ENCODE assay signal across 12 cellular contexts in genomic region chr1:1310476-1311053, GRCh38. TPM values are rescaled to one million over a fixed set of nuclear protein-coding genes. Genes with fewer than 3 reads are reported as not detected.
DNase-seq lines count a peak whose midpoint lies in the region; ATAC-seq lines count a peak whose summit lies in the region.
"Had no signal": no experiment of that assay in that cellular context is flagged by ENCODE, and none has a peak within 500 bp of the region (broad histone marks: within the 10 kb centered on the region; RNA-seq: fewer than 3 reads in every experiment).

No MANE protein-coding gene starts in this region.

- peaks cover 8% of the 10 kb centered on the region for H3K36me3 Mint-ChIP-seq in stimulated activated naive CD8-positive, alpha-beta T cell treated with anti-CD3 and anti-CD28 coated beads, Interleukin-15, Interleukin-2, amounts not matched to agents 100 ng/mL and 50 ng/mL, for 24 hours (ENCODE audit: low read depth)
- peaks cover 21% of the 10 kb centered on the region for H3K36me3 Mint-ChIP-seq in activated CD8-positive, alpha-beta T cell treated with anti-CD3 and anti-CD28 coated beads, Interleukin-2, amount 10 ng/mL, durations not matched to agents 7 days and 5 days (ENCODE audit: low read depth)
- no peaks in the 10 kb centered on the region for H3K36me3 Mint-ChIP-seq in immature natural killer cell

- no peak for ATAC-seq in stimulated activated naive CD8-positive, alpha-beta T cell treated with anti-CD3 and anti-CD28 coated beads, Interleukin-15, Interleukin-2, amounts not matched to agents 100 U/mL and 50 U/mL, for 24 hours
- ATAC-seq in activated CD8-positive, alpha-beta T cell treated with anti-CD3 and anti-CD28 coated beads, Interleukin-2, amount 10 ng/mL, durations not matched to agents 7 days and 5 days, result no peak
- ATAC-seq in HG03521 (IDR thresholded peaks at IDR 0.05; ENCODE audit: unreplicated experiment) (no peak), sciatic nerve (no peak), HG02798 (IDR thresholded peaks at IDR 0.05; ENCODE audit: poor library complexity, unreplicated experiment) (no peak)
- ATAC-seq: left lobe of liver had no signal

- intact Hi-C loops in sciatic nerve (cut with DNase I), result no loop called here

- CTCF ChIA-PET in activated CD8-positive, alpha-beta T cell treated with anti-CD3 and anti-CD28 coated beads, Interleukin-2, amount 10 ng/mL, durations not matched to agents 7 days and 5 days (lab: Charles Lee), result no interaction called here

- no peak for DNase-seq in stimulated activated naive CD8-positive, alpha-beta T cell treated with anti-CD3 and anti-CD28 coated beads, Interleukin-15, Interleukin-2, amounts not matched to agents 100 U/mL and 50 U/mL, for 24 hours
- DNase-seq in activated CD8-positive, alpha-beta T cell treated with anti-CD3 and anti-CD28 coated beads, Interleukin-2, amount 10 ng/mL, durations not matched to agents 7 days and 5 days, result no peak
- no peak for DNase-seq in immature natural killer cell
- no peak for DNase-seq in NCI-H2107 treated with DMSO at 0.1 percent for 48 hours (lab: John Stamatoyannopoulos, UW; ENCODE audit: unreplicated experiment)
- DNase-seq in sciatic nerve (ENCODE audit: low spot score), result no peak
- DNase-seq: amygdala, NCI-H2081 treated with DMSO at 0.1 percent for 48 hours, SW 1271 had no signal

- H3K4me3 Mint-ChIP-seq in stimulated activated naive CD8-positive, alpha-beta T cell treated with anti-CD3 and anti-CD28 coated beads, Interleukin-15, Interleukin-2, amounts not matched to agents 100 ng/mL and 50 ng/mL, for 24 hours, result peak overlapping the region; percentile 14
- H3K4me3 Mint-ChIP-seq in activated CD8-positive, alpha-beta T cell treated with anti-CD3 and anti-CD28 coated beads, Interleukin-2, amount 10 ng/mL, durations not matched to agents 7 days and 5 days, result peak overlapping the region; percentile 77
- H3K4me3 Mint-ChIP-seq in immature natural killer cell, result peak overlapping the region in 4 of 5 donors; percentile 5 to 65 (median 40)

- no peaks in the 10 kb centered on the region for H3K9me3 Mint-ChIP-seq in stimulated activated naive CD8-positive, alpha-beta T cell treated with anti-CD3 and anti-CD28 coated beads, Interleukin-15, Interleukin-2, amounts not matched to agents 100 ng/mL and 50 ng/mL, for 24 hours
- no peaks in the 10 kb centered on the region for H3K9me3 Mint-ChIP-seq in activated CD8-positive, alpha-beta T cell treated with anti-CD3 and anti-CD28 coated beads, Interleukin-2, amount 10 ng/mL, durations not matched to agents 7 days and 5 days (ENCODE audit: insufficient read depth)
- no peaks in the 10 kb centered on the region for H3K9me3 Mint-ChIP-seq in immature natural killer cell

- H3K27me3 Mint-ChIP-seq in stimulated activated naive CD8-positive, alpha-beta T cell treated with anti-CD3 and anti-CD28 coated beads, Interleukin-15, Interleukin-2, amounts not matched to agents 100 ng/mL and 50 ng/mL, for 24 hours, result no peaks in the 10 kb centered on the region
- H3K27me3 Mint-ChIP-seq in activated CD8-positive, alpha-beta T cell treated with anti-CD3 and anti-CD28 coated beads, Interleukin-2, amount 10 ng/mL, durations not matched to agents 7 days and 5 days (ENCODE audit: low read depth), result no peaks in the 10 kb centered on the region
- peaks cover 5 to 11% (median 10%) of the 10 kb centered on the region in 3 donors for H3K27me3 Mint-ChIP-seq in immature natural killer cell (ENCODE audit: low read depth in 3 of 3)

- H3K27ac Mint-ChIP-seq in stimulated activated naive CD8-positive, alpha-beta T cell treated with anti-CD3 and anti-CD28 coated beads, Interleukin-15, Interleukin-2, amounts not matched to agents 100 ng/mL and 50 ng/mL, for 24 hours, result no peak overlapping the region
- peak overlapping the region; percentile 63 for H3K27ac Mint-ChIP-seq in activated CD8-positive, alpha-beta T cell treated with anti-CD3 and anti-CD28 coated beads, Interleukin-2, amount 10 ng/mL, durations not matched to agents 7 days and 5 days
- H3K27ac Mint-ChIP-seq in immature natural killer cell, result peak overlapping the region in 1 of 6 donors; percentile 64

- POLR2A ChIA-PET in activated CD8-positive, alpha-beta T cell treated with anti-CD3 and anti-CD28 coated beads, Interleukin-2, amount 10 ng/mL, durations not matched to agents 7 days and 5 days (lab: Charles Lee), result no interaction called here

- peaks cover 16% of the 10 kb centered on the region for H3K4me1 Mint-ChIP-seq in stimulated activated naive CD8-positive, alpha-beta T cell treated with anti-CD3 and anti-CD28 coated beads, Interleukin-15, Interleukin-2, amounts not matched to agents 100 ng/mL and 50 ng/mL, for 24 hours (ENCODE audit: low read depth)
- H3K4me1 Mint-ChIP-seq in activated CD8-positive, alpha-beta T cell treated with anti-CD3 and anti-CD28 coated beads, Interleukin-2, amount 10 ng/mL, durations not matched to agents 7 days and 5 days (ENCODE audit: low read depth), result peaks cover 17% of the 10 kb centered on the region
- peaks cover 15% of the 10 kb centered on the region in 2 donors for H3K4me1 Mint-ChIP-seq in immature natural killer cell

RNA-seq across cellular contexts. Expression of gene PUSL1, which starts 2.2 kb away (rescaled TPM):
- 10 to 100 TPM; 24.0 to 26.2 TPM for total RNA-seq in activated CD8-positive, alpha-beta T cell treated with anti-CD3 and anti-CD28 coated beads, Interleukin-2, amount 10 ng/mL, durations not matched to agents 7 days and 5 days
- 10 to 100 TPM; 17.3 to 25.4 (median 18.9) TPM for polyA plus RNA-seq in immature natural killer cell
- 11.3 TPM for total RNA-seq in sciatic nerve

RNA-seq across cellular contexts. Expression of gene ACAP3, which starts 2.8 kb away (rescaled TPM):
- total RNA-seq in activated CD8-positive, alpha-beta T cell treated with anti-CD3 and anti-CD28 coated beads, Interleukin-2, amount 10 ng/mL, durations not matched to agents 7 days and 5 days, result 10 to 100 TPM; 65.2 to 87.3 TPM
- polyA plus RNA-seq in immature natural killer cell, result 1 to 10 TPM; 1.4 to 7.0 (median 4.6) TPM
- 74.7 TPM for total RNA-seq in sciatic nerve

RNA-seq across cellular contexts. Expression of gene INTS11, which starts 13.9 kb away (rescaled TPM):
- 100 to 1,000 TPM; 120 to 134 TPM for total RNA-seq in activated CD8-positive, alpha-beta T cell treated with anti-CD3 and anti-CD28 coated beads, Interleukin-2, amount 10 ng/mL, durations not matched to agents 7 days and 5 days
- 10 to 100 TPM; 62.1 to 68.8 (median 67.5) TPM for polyA plus RNA-seq in immature natural killer cell
- 111 TPM for total RNA-seq in sciatic nerve

RNA-seq across cellular contexts. Expression of gene CPTP, which starts 14.0 kb away (rescaled TPM):
- 10 to 100 TPM; 18.5 to 21.4 TPM for total RNA-seq in activated CD8-positive, alpha-beta T cell treated with anti-CD3 and anti-CD28 coated beads, Interleukin-2, amount 10 ng/mL, durations not matched to agents 7 days and 5 days
- polyA plus RNA-seq in immature natural killer cell, result 10 to 100 TPM in 2 of 3 donors, 1 to 10 TPM in 1; 9.2 to 23.7 (median 10.5) TPM
- 15.7 TPM for total RNA-seq in sciatic nerve

RNA-seq across cellular contexts. Expression of gene TAS1R3, which starts 20.5 kb away (rescaled TPM):
- 1 to 10 TPM in 1 of 2 experiments, under 1 TPM in 1; 0.78 to 1.2 TPM for total RNA-seq in activated CD8-positive, alpha-beta T cell treated with anti-CD3 and anti-CD28 coated beads, Interleukin-2, amount 10 ng/mL, durations not matched to agents 7 days and 5 days
- polyA plus RNA-seq in immature natural killer cell, result under 1 TPM in 1 of 3 donors, not detected in 2; 0.08 TPM
- total RNA-seq in sciatic nerve, result 0.49 TPM

Comparison
In these comparisons a context has a peak if more than half of its experiments do, and no peak if none do; other contexts are left out.
1. H3K4me3 Mint-ChIP-seq: peak in every context shown above with its lines; median percentile 77 in activated CD8-positive, alpha-beta T cell treated with anti-CD3 and anti-CD28 coated beads, Interleukin-2, amount 10 ng/mL, durations not matched to agents 7 days and 5 days; 40 in immature natural killer cell; 14 in stimulated activated naive CD8-positive, alpha-beta T cell treated with anti-CD3 and anti-CD28 coated beads, Interleukin-15, Interleukin-2, amounts not matched to agents 100 ng/mL and 50 ng/mL, for 24 hours.